In the genomic region with DNA sequence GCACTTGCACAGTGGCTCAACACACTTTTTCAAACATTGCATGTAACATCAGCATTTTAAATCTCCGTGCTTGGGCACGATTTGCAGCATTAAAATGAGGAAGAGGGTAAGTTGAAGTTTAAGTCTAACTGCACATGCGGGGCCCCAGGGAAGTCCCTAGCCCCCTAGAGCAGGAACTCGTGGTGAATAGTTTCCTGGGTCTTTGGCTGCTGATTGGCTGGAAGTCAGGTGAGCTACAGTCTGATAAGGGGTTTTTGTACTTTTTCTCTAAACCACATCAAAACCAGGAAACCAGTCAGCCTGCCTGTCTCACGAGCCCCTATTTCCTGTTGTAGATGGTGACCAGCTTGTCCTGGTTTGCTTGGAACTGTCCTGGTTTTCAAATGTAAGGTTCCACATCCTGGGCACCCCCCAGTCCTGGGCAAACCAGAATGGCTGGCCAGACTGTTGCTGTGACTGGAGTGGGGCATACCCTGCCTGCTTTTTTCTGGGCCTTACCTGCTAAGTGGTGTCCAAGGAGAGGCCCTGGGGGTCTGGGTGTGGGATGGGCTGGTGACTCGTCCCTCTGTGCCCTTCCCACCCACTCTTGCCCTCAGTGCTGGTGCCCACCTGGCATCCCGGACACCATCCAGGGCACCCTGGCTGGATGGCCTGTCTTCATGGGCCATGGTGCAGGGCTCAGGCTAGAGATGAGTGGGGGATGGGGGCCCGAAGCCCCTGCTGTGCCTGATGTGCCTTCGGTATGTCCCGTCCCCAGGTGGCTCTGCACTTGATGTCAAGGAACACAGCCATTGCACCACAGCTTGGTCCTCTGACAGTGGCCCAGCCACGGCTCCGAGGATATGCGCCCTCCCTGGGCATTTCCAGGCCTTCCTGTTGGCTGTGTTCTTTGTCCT, we compare ENCODE assay signal across 9 cellular contexts. TPM values are rescaled to one million over a fixed set of nuclear protein-coding genes. Genes with fewer than 3 reads are reported as not detected.
A peak's percentile ranks its signal among the peaks of the same experiment; 100 is the strongest.
DNase-seq lines count a peak whose midpoint lies in the region; ATAC-seq and TF ChIP-seq lines count a peak whose summit lies in the region.
"Had no signal": no experiment of that assay in that cellular context is flagged by ENCODE, and none has a peak within 500 bp of the region (broad histone marks: within the 10 kb centered on the region; RNA-seq: fewer than 3 reads in every experiment).

No MANE protein-coding gene starts in this region.

- H3K27me3 ChIP-seq in sigmoid colon: no peaks in the 10 kb centered on the region

- ATAC-seq in GM19023 (IDR thresholded peaks at IDR 0.05; ENCODE audit: unreplicated experiment) (peak; percentile 70), HG03103 (IDR thresholded peaks at IDR 0.05; ENCODE audit: low read depth, unreplicated experiment) (peak; percentile 86), HG02571 (IDR thresholded peaks at IDR 0.05; ENCODE audit: unreplicated experiment) (no peak)

- H3K36me3 ChIP-seq in sigmoid colon: no peaks in the 10 kb centered on the region

- peaks cover 7% of the 10 kb centered on the region for H3K36me3 Mint-ChIP-seq in T-helper 1 cell treated with Interleukin-12 subunit alpha and Interleukin-12 subunit beta and Interleukin-4 antibody, amounts not matched to agents 30 μg/mL and 1 μg/mL, for 36 hours (ENCODE audit: low read depth)

- WGBS in sigmoid colon, 2 donors: 64 to 73% methylated on average over 13 of the region's 13 CpGs

- no peak overlapping the region for H3K27ac Mint-ChIP-seq in T-helper 1 cell treated with Interleukin-12 subunit alpha and Interleukin-12 subunit beta and Interleukin-4 antibody, amounts not matched to agents 30 μg/mL and 1 μg/mL, for 36 hours

- no peaks in the 10 kb centered on the region for H3K9me3 ChIP-seq in sigmoid colon

- H3K4me1 Mint-ChIP-seq in T-helper 1 cell treated with Interleukin-12 subunit alpha and Interleukin-12 subunit beta and Interleukin-4 antibody, amounts not matched to agents 30 μg/mL and 1 μg/mL, for 36 hours (ENCODE audit: low read depth): peaks cover 24% of the 10 kb centered on the region

- H3K9me3 Mint-ChIP-seq in T-helper 1 cell treated with Interleukin-12 subunit alpha and Interleukin-12 subunit beta and Interleukin-4 antibody, amounts not matched to agents 30 μg/mL and 1 μg/mL, for 36 hours: peaks cover 12% of the 10 kb centered on the region

- H3K27ac ChIP-seq in angular gyrus (ENCODE audit: low read depth, low read length) (peak overlapping the region; percentile 83), sigmoid colon (no peak overlapping the region)

- no peaks in the 10 kb centered on the region for H3K4me1 ChIP-seq in sigmoid colon

- peak overlapping the region; percentile 36 for H3K4me3 Mint-ChIP-seq in T-helper 1 cell treated with Interleukin-12 subunit alpha and Interleukin-12 subunit beta and Interleukin-4 antibody, amounts not matched to agents 30 μg/mL and 1 μg/mL, for 36 hours

- no peaks in the 10 kb centered on the region for H3K27me3 Mint-ChIP-seq in T-helper 1 cell treated with Interleukin-12 subunit alpha and Interleukin-12 subunit beta and Interleukin-4 antibody, amounts not matched to agents 30 μg/mL and 1 μg/mL, for 36 hours (ENCODE audit: low read depth)

- no peak for TF ChIP-seq CTCF in sigmoid colon (IDR thresholded peaks at IDR 0.05)

- TF ChIP-seq POLR2A in sigmoid colon (IDR thresholded peaks at IDR 0.05): no peak

- TF ChIP-seq EP300 in sigmoid colon (IDR thresholded peaks at IDR 0.05): no peak

- intact Hi-C loops in sigmoid colon (cut with DNase I): no loop called here

- DNase-seq in sigmoid colon (peak; percentile 60), NCI-H2171 (lab: John Stamatoyannopoulos, UW) (no peak), NCI-H2081 treated with DMSO at 0.1 percent for 48 hours (lab: John Stamatoyannopoulos, UW) (no peak)

- H3K4me3 ChIP-seq in sigmoid colon: no peak overlapping the region

RNA-seq across cellular contexts. Expression of a gene that starts 31.8 kb away (rescaled TPM):
- total RNA-seq in sigmoid colon: not detected
- not detected for polyA plus RNA-seq in sigmoid colon
- polyA plus RNA-seq: neural cell had no signal

RNA-seq across cellular contexts. Expression of a gene that starts 35.1 kb away (rescaled TPM):
- total RNA-seq in sigmoid colon: not detected
- not detected for polyA plus RNA-seq in sigmoid colon
- polyA plus RNA-seq: neural cell had no signal

RNA-seq across cellular contexts. Expression of a gene that starts 59.0 kb away (rescaled TPM):
- not detected for total RNA-seq in sigmoid colon
- not detected for polyA plus RNA-seq in sigmoid colon
- polyA plus RNA-seq: neural cell had no signal
